In the genomic region with DNA sequence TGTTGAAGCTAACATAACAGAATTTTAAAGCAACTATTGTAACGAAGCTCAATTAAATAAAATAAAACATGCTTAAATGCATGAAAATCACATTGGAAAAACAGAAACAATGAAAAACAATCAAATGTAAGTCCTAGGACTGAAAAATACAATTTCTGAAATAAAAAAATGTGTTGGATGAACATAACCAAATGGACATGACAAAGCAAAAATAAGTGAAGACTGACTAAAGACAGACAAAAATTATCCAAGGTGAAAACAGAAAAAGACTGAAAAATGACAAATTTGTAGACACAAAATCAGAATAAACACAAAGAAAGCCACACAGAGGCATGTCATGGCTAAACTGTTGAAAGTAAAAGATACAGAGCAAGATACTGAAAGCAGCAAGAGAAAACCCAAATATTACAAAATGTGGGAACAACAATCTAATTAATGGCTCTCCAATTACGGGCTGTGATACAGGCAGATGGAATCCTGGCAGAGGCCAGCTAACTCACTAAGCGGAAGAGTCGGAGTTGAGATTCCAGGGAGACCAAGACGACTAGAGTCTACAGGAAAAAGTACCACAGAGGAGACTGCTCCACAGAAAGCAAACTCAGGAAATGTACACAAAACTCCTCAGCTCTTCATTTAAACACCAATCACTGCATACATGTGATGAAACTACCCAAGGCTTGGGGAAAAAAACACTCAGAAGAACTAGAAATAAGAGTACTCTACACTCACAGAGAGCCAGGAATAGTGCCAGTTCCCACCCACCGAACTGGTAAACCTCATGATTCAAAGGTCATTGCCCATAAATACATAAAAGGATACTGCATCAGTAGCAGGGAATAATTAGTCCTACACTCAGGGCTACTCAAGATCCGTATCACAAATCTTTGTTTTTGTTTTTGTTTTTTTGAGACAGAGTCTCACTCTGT, we compare ENCODE assay signal across 14 cellular contexts.
DNase-seq lines count a peak whose midpoint lies in the region; ATAC-seq and TF ChIP-seq lines count a peak whose summit lies in the region.
"Had no signal": no experiment of that assay in that cellular context is flagged by ENCODE, and none has a peak within 500 bp of the region (broad histone marks: within the 10 kb centered on the region; RNA-seq: fewer than 3 reads in every experiment).

No MANE protein-coding gene starts in this region.

- no peak for TF ChIP-seq EP300 in gastroesophageal sphincter (IDR thresholded peaks at IDR 0.05)

- H3K9me3 ChIP-seq in gastroesophageal sphincter = no peaks in the 10 kb centered on the region
- H3K9me3 ChIP-seq in thymus (ENCODE audit: control insufficient read depth) = no peaks in the 10 kb centered on the region

- no peak for TF ChIP-seq POLR2A in gastroesophageal sphincter (IDR thresholded peaks at IDR 0.05)

- TF ChIP-seq CTCF in astrocyte of the cerebellum (IDR thresholded peaks at IDR 0.05; ENCODE audit: low read depth, low read length, missing control alignments) = no peak
- TF ChIP-seq CTCF in gastroesophageal sphincter (IDR thresholded peaks at IDR 0.05) = no peak

- DNase-seq in NCI-H2171 treated with DMSO at 0.1 percent for 48 hours (lab: John Stamatoyannopoulos, UW) (peak; percentile 61), NCI-H2171 (lab: John Stamatoyannopoulos, UW) (no peak), astrocyte of the cerebellum (ENCODE audit: low read depth) (peak; percentile 9), superior temporal gyrus (ENCODE audit: extremely low spot score) (no peak), iPS-NIHi11 (ENCODE audit: low spot score) (no peak)
- DNase-seq: 8988T; activated CD4-positive, CD25-positive, alpha-beta regulatory T cell; Caco-2; glutamatergic neuron; MV-4-11; substantia nigra had no signal

- WGBS in gastroesophageal sphincter (ENCODE audit: low coverage in 1 of 2), 2 donors = 58 to 68% methylated on average over 7 of the region's 7 CpGs
- WGBS in thymus = 96% methylated on average over 7 of the region's 7 CpGs

- H3K36me3 ChIP-seq in gastroesophageal sphincter (no peaks in the 10 kb centered on the region), thymus (ENCODE audit: control insufficient read depth, insufficient read depth) (peaks cover 4% of the 10 kb centered on the region)

- H3K27me3 ChIP-seq in gastroesophageal sphincter = no peaks in the 10 kb centered on the region
- no peaks in the 10 kb centered on the region for H3K27me3 ChIP-seq in thymus (ENCODE audit: control insufficient read depth, insufficient read depth)

- H3K4me3 ChIP-seq in astrocyte of the cerebellum (ENCODE audit: low read depth, low read length) (no peak overlapping the region), gastroesophageal sphincter (peak overlapping the region in 1 of 2 donors; percentile 13), thymus (ENCODE audit: low read length) (no peak overlapping the region)

- H3K4me1 ChIP-seq in gastroesophageal sphincter (peaks cover 0 to 15% (median 0%) of the 10 kb centered on the region in 3 donors), thymus (ENCODE audit: control insufficient read depth, insufficient read depth, low read length) (no peaks in the 10 kb centered on the region)
- H3K4me1 ChIP-seq: Caco-2 had no signal

- peak; percentile 60 for ATAC-seq in gastroesophageal sphincter
- ATAC-seq in GM21576 (IDR thresholded peaks at IDR 0.05; ENCODE audit: unreplicated experiment) = no peak

- in situ Hi-C loops in astrocyte of the cerebellum (cut with HindIII; ENCODE audit: low sequenced_read_pairs) = no loop called here

- H3K27ac ChIP-seq in gastroesophageal sphincter (peak overlapping the region in 3 of 4 donors; percentile 2 to 60 (median 39)), thymus (ENCODE audit: low read depth) (peak overlapping the region; percentile 18)

Comparison
In these comparisons a context has a peak if more than half of its experiments do, and no peak if none do; other contexts are left out.
1. DNase-seq: peak in NCI-H2171 treated with DMSO at 0.1 percent for 48 hours (single experiment) and astrocyte of the cerebellum (single experiment); none in NCI-H2171 (single experiment), superior temporal gyrus (single experiment) and iPS-NIHi11 (single experiment).